25 cellular contexts compared by ENCODE assay signal in genomic region chr15:26758079-26758478, GRCh38. TPM values are rescaled to one million over a fixed set of nuclear protein-coding genes. Genes with fewer than 3 reads are reported as not detected.
DNase-seq lines count a peak whose midpoint lies in the region; ATAC-seq, FAIRE-seq and TF ChIP-seq lines count a peak whose summit lies in the region.
"Had no signal": no experiment of that assay in that cellular context is flagged by ENCODE, and none has a peak within 500 bp of the region (broad histone marks: within the 10 kb centered on the region; RNA-seq: fewer than 3 reads in every experiment).

No MANE protein-coding gene starts in this region.

- no peak overlapping the region for H3K18ac ChIP-seq in H9 (ENCODE audit: insufficient read length, low read depth, low read length)

- H4K5ac ChIP-seq in H9 (ENCODE audit: insufficient read length, low read depth, low read length) = no peak overlapping the region

- H3K36me3 ChIP-seq in Karpas-422 (ENCODE audit: insufficient read depth, low read length) = no peaks in the 10 kb centered on the region
- H3K36me3 ChIP-seq: SJSA1 had no signal

- 39% methylated on average over 4 of the region's 4 CpGs for WGBS in A549 (ENCODE audit: missing lambda C conversion rate)
- WGBS in H9 (ENCODE audit: extremely low coverage, insufficient read length, low lambda C conversion rate) = no CpG with 5 or more reads among the region's 4 CpGs

- peaks cover 38% of the 10 kb centered on the region for H3K4me1 ChIP-seq in A549
- peaks cover 16% of the 10 kb centered on the region for H3K4me1 ChIP-seq in H9 (ENCODE audit: insufficient read depth, low read length)
- H3K4me1 ChIP-seq in Karpas-422 (ENCODE audit: low read length) = no peaks in the 10 kb centered on the region
- H3K4me1 ChIP-seq: Caco-2, SJSA1 had no signal

- H2BK12ac ChIP-seq in H9 (ENCODE audit: insufficient read length, low read depth, low read length) = peak overlapping the region; percentile 50

- H3K56ac ChIP-seq in H9 (ENCODE audit: insufficient read length, low read depth, low read length) = no peak overlapping the region

- H3K4me2 ChIP-seq in A549 (peak overlapping the region; percentile 11; the same call in 2 of the 3 replicates), H9 (ENCODE audit: insufficient read depth, insufficient read length, low read length) (peak overlapping the region; percentile 30), Karpas-422 (ENCODE audit: low read depth, low read length, poor library complexity, severe bottlenecking) (no peak overlapping the region)

- ATAC-seq in A549 = no peak
- ATAC-seq: CD8-positive, alpha-beta T cell; PC-3 had no signal

- H4K20me1 ChIP-seq in H9 (ENCODE audit: control insufficient read depth, insufficient read depth, insufficient read length) (no peaks in the 10 kb centered on the region), Karpas-422 (ENCODE audit: insufficient read depth, low read depth, low read length) (no peaks in the 10 kb centered on the region)

- no peaks in the 10 kb centered on the region for H3K9me2 ChIP-seq in Karpas-422 (replicated peaks; ENCODE audit: insufficient read depth, low read length)

- H2BK20ac ChIP-seq in H9 (ENCODE audit: low read depth, low read length, poor library complexity, severe bottlenecking) = no peak overlapping the region

- no peak overlapping the region for H4K91ac ChIP-seq in H9 (ENCODE audit: insufficient read length, low read depth, low read length)

- no peak overlapping the region for H2BK5ac ChIP-seq in H9 (ENCODE audit: insufficient read length, low read length)

- TF ChIP-seq POLR2A in A549 (IDR thresholded peaks at IDR 0.05; ENCODE audit: low read length) = no peak

- no peak for TF ChIP-seq EP300 in A549 (IDR thresholded peaks at IDR 0.05)

- no peak overlapping the region for H3K4me3 Mint-ChIP-seq in H9
- H3K4me3 Mint-ChIP-seq in glutamatergic neuron (ENCODE audit: unreplicated experiment) = no peak overlapping the region
- H3K4me3 Mint-ChIP-seq: B cell; CD8-positive, alpha-beta T cell; IgD-negative memory B cell; T-helper 2 cell treated with Interferon-gamma antibody and Interleukin-4, amounts not matched to agents 5 μg/mL and 100 μg/mL, for 36 hours had no signal

- H3K27ac Mint-ChIP-seq in H9 = peak overlapping the region in 2 of 3 experiments; percentile 11 to 94; a peak in 3 of 7 replicates
- peak overlapping the region; percentile 52 for H3K27ac Mint-ChIP-seq in glutamatergic neuron (ENCODE audit: unreplicated experiment)
- H3K27ac Mint-ChIP-seq: B cell; CD8-positive, alpha-beta T cell; IgD-negative memory B cell; T-helper 2 cell treated with Interferon-gamma antibody and Interleukin-4, amounts not matched to agents 5 μg/mL and 100 μg/mL, for 36 hours had no signal

- H3K9me3 Mint-ChIP-seq in H9 (no peaks in the 10 kb centered on the region), glutamatergic neuron (ENCODE audit: unreplicated experiment) (peaks cover 2% of the 10 kb centered on the region)

- CTCF ChIA-PET in A549 (lab: Yijun Ruan, JAX) = interaction anchor here (1.0 kb wide), 1 partner anchor 127 kb away, joined by 3 read pairs; no protein-coding TSS in a partner anchor

- POLR2A ChIA-PET in A549 (lab: Yijun Ruan, JAX) = interaction anchor here (1.2 kb wide), 1 partner anchor 129 kb away, joined by 4 read pairs; no protein-coding TSS in a partner anchor

- H3K9ac ChIP-seq in H9 (ENCODE audit: extremely low read depth, insufficient read length, low read length) (no peak overlapping the region), Karpas-422 (ENCODE audit: low read length) (no peak overlapping the region)

- H2AFZ ChIP-seq in H9 (ENCODE audit: low read length) = no peak overlapping the region
- no peak overlapping the region for H2AFZ ChIP-seq in Karpas-422 (ENCODE audit: low read length)

- no peak overlapping the region for H2BK120ac ChIP-seq in H9 (ENCODE audit: low read depth, low read length, poor library complexity, severe bottlenecking)

- no peak overlapping the region for H3K23ac ChIP-seq in H9 (ENCODE audit: insufficient read length, low read depth, low read length)

- H3K4ac ChIP-seq in H9 (ENCODE audit: low read depth, low read length) = no peak overlapping the region

- no peak overlapping the region for H3K4me3 ChIP-seq in A549
- no peak overlapping the region for H3K4me3 ChIP-seq in Karpas-422 (ENCODE audit: low read length)
- H3K4me3 ChIP-seq: SJSA1 had no signal

- H3K23me2 ChIP-seq in H9 (ENCODE audit: insufficient read length, low read depth, low read length, poor library complexity, severe bottlenecking) = no peaks in the 10 kb centered on the region

- DNase-seq in A549 (ENCODE audit: low read depth in 1 of 2, low spot score in 1 of 2) (no peak), H9 (no peak), SK-N-DZ (ENCODE audit: low spot score) (peak; percentile 58), glutamatergic neuron (no peak), Karpas-422 (no peak), NCI-H187 (lab: John Stamatoyannopoulos, UW) (no peak), NCI-H1436 treated with DMSO at 0.1 percent for 48 hours (lab: John Stamatoyannopoulos, UW) (no peak)
- DNase-seq: Caco-2; CD8-positive, alpha-beta T cell; H7; NCI-H1092; NCI-H1436; NCI-H2029 treated with DMSO at 0.1 percent for 48 hours; NCI-H446 treated with DMSO at 0.1 percent for 48 hours; NK-92 treated with Interleukin-12 subunit alpha and Interleukin-12 subunit beta, amount 100 ng/mL, for 24 hours; PC-3; T-helper 1 cell had no signal

- H3K14ac ChIP-seq in H9 (ENCODE audit: insufficient read depth, low read length) = no peak overlapping the region

- no peak overlapping the region for H4K8ac ChIP-seq in H9 (replicated peaks; ENCODE audit: insufficient read length, low read depth, low read length)

- TF ChIP-seq CTCF in A549 (IDR thresholded peaks at IDR 0.05) = no peak
- no peak for TF ChIP-seq CTCF in H9 (conservative IDR thresholded peaks at IDR 0.05)
- TF ChIP-seq CTCF in glutamatergic neuron (IDR thresholded peaks at IDR 0.05; ENCODE audit: partially characterized antibody, unreplicated experiment) = no peak

- H3K4me1 Mint-ChIP-seq in H9 = peaks cover 48 to 59% of the 10 kb centered on the region in 2 experiments
- H3K4me1 Mint-ChIP-seq in glutamatergic neuron (ENCODE audit: low read depth, unreplicated experiment) = peaks cover 39% of the 10 kb centered on the region
- H3K4me1 Mint-ChIP-seq: B cell had no signal

- peaks cover 11% of the 10 kb centered on the region for H3K79me1 ChIP-seq in H9 (ENCODE audit: insufficient read depth, low read depth, low read length, poor library complexity, severe bottlenecking)

- H3K27me3 Mint-ChIP-seq in H9 (ENCODE audit: low read depth) (no peaks in the 10 kb centered on the region; the same call in 1 of the 2 replicates), glutamatergic neuron (ENCODE audit: unreplicated experiment) (no peaks in the 10 kb centered on the region)
- H3K27me3 Mint-ChIP-seq: B cell, IgD-negative memory B cell had no signal

- no peak for TF ChIP-seq RAD21 in A549 (conservative IDR thresholded peaks at IDR 0.05 in 1 of 2, IDR thresholded peaks at IDR 0.05 in 1 of 2)

- no peaks in the 10 kb centered on the region for H3K9me3 ChIP-seq in A549
- no peaks in the 10 kb centered on the region for H3K9me3 ChIP-seq in H9 (ENCODE audit: control insufficient read depth, low read depth, low read length)
- peaks cover 31% of the 10 kb centered on the region for H3K9me3 ChIP-seq in Karpas-422 (ENCODE audit: low read length)
- H3K9me3 ChIP-seq: Caco-2, SJSA1 had no signal

- no peaks in the 10 kb centered on the region for H3K27me3 ChIP-seq in H9 (ENCODE audit: insufficient read depth, low read length)
- no peaks in the 10 kb centered on the region for H3K27me3 ChIP-seq in Karpas-422 (ENCODE audit: low read length)
- H3K27me3 ChIP-seq: SJSA1 had no signal

- no peak overlapping the region for H2AK5ac ChIP-seq in H9 (ENCODE audit: insufficient read length, low read length)

- H3K79me2 ChIP-seq in H9 (ENCODE audit: insufficient read depth, low read length) (peaks cover 33% of the 10 kb centered on the region; the same call in 1 of the 2 replicates), Karpas-422 (ENCODE audit: low read length) (no peaks in the 10 kb centered on the region)

- H3K27ac ChIP-seq in A549 (no peak overlapping the region), H9 (ENCODE audit: insufficient read length, low read depth, low read length) (peak overlapping the region; percentile 52), Karpas-422 (ENCODE audit: low read length) (no peak overlapping the region)
- H3K27ac ChIP-seq: C4-2B, SJSA1 had no signal

- peak; percentile 13 for FAIRE-seq in A549 (lab: Jason Lieb, UNC)
- FAIRE-seq: G401.6 had no signal

- no peak overlapping the region for H3T11ph ChIP-seq in H9 (ENCODE audit: low read length)

- H2BK15ac ChIP-seq in H9 (ENCODE audit: low read depth, low read length) = no peak overlapping the region

- H3K36me3 Mint-ChIP-seq in H9 (ENCODE audit: insufficient read depth in 1 of 3, low read depth in 3 of 3) = peaks cover 20 to 25% (median 21%) of the 10 kb centered on the region in 3 experiments
- no peaks in the 10 kb centered on the region for H3K36me3 Mint-ChIP-seq in glutamatergic neuron (ENCODE audit: unreplicated experiment)
- H3K36me3 Mint-ChIP-seq: CD8-positive, alpha-beta T cell had no signal

TF ChIP-seq in A549, 52 proteins besides CTCF, POLR2A, EP300 and RAD21:
- TF ChIP-seq ZFP36 (IDR thresholded peaks at IDR 0.05; ENCODE audit: borderline replicate concordance, partially characterized antibody) = no peak
- peak; percentile 70 to 71; a peak in 3 of 4 replicates for TF ChIP-seq CEBPB (IDR thresholded peaks at IDR 0.05)
TF ChIP-seq in A549: peak in this region for 1.

RNA-seq across cellular contexts. Expression of gene GABRB3, which starts 14.8 kb away (rescaled TPM):
- 129 and 188 TPM in 2 replicates for polyA plus RNA-seq in A549 (2011; rRNA removed)
- 39.8 and 48.9 TPM in 2 replicates for polyA plus RNA-seq in A549 (2012; cell fraction: cytosol; rRNA removed)
- 24.7 and 43.6 TPM in 2 replicates for polyA plus RNA-seq in A549 (2012; cell fraction: nucleus; rRNA removed)
- 75.6 to 81.9 TPM (median 78.3 TPM) in 3 replicates for polyA plus RNA-seq in A549 (2017; fragmentation: RNase III; extraction: RNeasy Plus Mini Kit Qiagen cat#74134 plus additional on column Dnase treatment)
- polyA minus RNA-seq in A549 (2011; rRNA and poly(A)+ RNA removed) = 217 and 231 TPM in 2 replicates
- 98.2 and 112 TPM in 2 replicates for total RNA-seq in H9 (2021)
- polyA plus RNA-seq in SK-N-DZ (2014; cell fraction: cytosol; rRNA removed) = 33.1 and 34.7 TPM in 2 replicates
- polyA plus RNA-seq in SK-N-DZ (2014; cell fraction: nucleus; rRNA removed) = 17.5 and 19.3 TPM in 2 replicates
- total RNA-seq in glutamatergic neuron (ENCODE audit: unreplicated experiment) = 287 TPM
- total RNA-seq in Karpas-422 (2014; rRNA removed; shearing (Covaris generic); ENCODE audit: low replicate concordance) = not detected in 2 replicates
- total RNA-seq: A673, B cell, Caco-2, HT1080, SJSA1 had no signal
- polyA plus RNA-seq: IgD-negative memory B cell had no signal

Comparison
In these comparisons a context has a peak if more than half of its experiments do, and no peak if none do; other contexts are left out.
1. RNA of gene GABRB3, which starts 14.8 kb away (total RNA-seq): 287 TPM in glutamatergic neuron (single experiment) and 98.2 to 112 TPM in H9; not detected in Karpas-422; every median in the first group is over 10 times any median in the second.